ENCODE assay signal across 16 cellular contexts in genomic region chr3:33035596-33035995, GRCh38.
DNase-seq lines count a peak whose midpoint lies in the region; ATAC-seq, FAIRE-seq and TF ChIP-seq lines count a peak whose summit lies in the region.
"Had no signal": no experiment of that assay in that cellular context is flagged by ENCODE, and none has a peak within 500 bp of the region (broad histone marks: within the 10 kb centered on the region; RNA-seq: fewer than 3 reads in every experiment).

No MANE protein-coding gene starts in this region.

- peaks cover 2% of the 10 kb centered on the region; the same call in 1 of the 2 replicates for H3K9me3 ChIP-seq in AG04450 (ENCODE audit: control insufficient read depth, insufficient read depth, low read length)
- H3K9me3 ChIP-seq in GM12878 (replicated peaks; ENCODE audit: control insufficient read depth, insufficient read depth, low read length) = no peaks in the 10 kb centered on the region
- H3K9me3 ChIP-seq in suprapubic skin = no peaks in the 10 kb centered on the region
- H3K9me3 ChIP-seq: vagina had no signal

- TF ChIP-seq RAD21 in Ishikawa (IDR thresholded peaks at IDR 0.05; ENCODE audit: low read depth) (no peak), GM12878 (IDR thresholded peaks at IDR 0.05; ENCODE audit: insufficient read depth, low read depth, low read length) (no peak)

- no peak for TF ChIP-seq EP300 in Ishikawa (IDR thresholded peaks at IDR 0.05; ENCODE audit: borderline replicate concordance)
- no peak for TF ChIP-seq EP300 in GM12878 (IDR thresholded peaks at IDR 0.05; ENCODE audit: borderline replicate concordance in 1 of 2, control insufficient read depth in 1 of 2, low read depth in 2 of 2, low read length in 2 of 2)
- TF ChIP-seq EP300 in suprapubic skin (IDR thresholded peaks at IDR 0.05) = no peak

- H3K4me1 ChIP-seq in GM12878 (ENCODE audit: control insufficient read depth, insufficient read depth, low read length) (no peaks in the 10 kb centered on the region), suprapubic skin (no peaks in the 10 kb centered on the region)
- H3K4me1 ChIP-seq: vagina had no signal

- BruUV-seq in GM12878 (replicated peaks; lab: Mats Ljungman, UMichigan) = no TSS peak

- H3K27ac ChIP-seq in AG04450 (ENCODE audit: low read depth, low read length) (no peak overlapping the region), GM12878 (ENCODE audit: control insufficient read depth, insufficient read depth) (no peak overlapping the region), suprapubic skin (no peak overlapping the region)
- H3K27ac ChIP-seq: vagina had no signal

- no peak for ATAC-seq in GM12878
- no peak for ATAC-seq in GM21515 (IDR thresholded peaks at IDR 0.05; ENCODE audit: unreplicated experiment)
- ATAC-seq: activated naive CD4-positive, alpha-beta T cell treated with anti-CD3 and anti-CD28 coated beads, Interleukin-2, amount 50 U/mL, for 72 hours had no signal

- H2AFZ ChIP-seq in GM12878 (ENCODE audit: control insufficient read depth, low read depth, low read length) = no peak overlapping the region

- no peaks in the 10 kb centered on the region for H3K79me2 ChIP-seq in GM12878 (ENCODE audit: control insufficient read depth, insufficient read depth, low read length)

- RAD21 ChIA-PET in GM12878 (lab: Charles Lee; ENCODE audit: unreplicated experiment) = no interaction called here

- H3K4me2 ChIP-seq in GM12878 (ENCODE audit: control insufficient read depth, insufficient read depth) = no peak overlapping the region

- H3K9ac ChIP-seq in GM12878 (ENCODE audit: control insufficient read depth, insufficient read depth, low read length) = no peak overlapping the region

- no peak overlapping the region for H3K4me3 ChIP-seq in AG04450 (ENCODE audit: low read depth, low read length)
- no peak overlapping the region for H3K4me3 ChIP-seq in GM12878
- no peak overlapping the region for H3K4me3 ChIP-seq in suprapubic skin
- H3K4me3 ChIP-seq: vagina had no signal

- CTCF ChIA-PET in AG04450 (lab: Charles Lee) (interaction anchor here (0.7 to 2.4 kb wide), 2 partner anchors 39 to 69 kb away, joined by 3 to 17 read pairs; no protein-coding TSS in a partner anchor), GM12878 (lab: Yijun Ruan, JAX) (interaction anchor here (0.5 kb wide), 1 partner anchor 341 kb away, joined by 3 read pairs; no protein-coding TSS in a partner anchor)

- H3K27me3 ChIP-seq in AG04450 (ENCODE audit: control insufficient read depth, insufficient read depth, low read length) (no peaks in the 10 kb centered on the region), GM12878 (replicated peaks in 1 of 2; ENCODE audit: control insufficient read depth in 2 of 2, insufficient read depth in 2 of 2, low read length in 1 of 2) (no peaks in the 10 kb centered on the region), suprapubic skin (no peaks in the 10 kb centered on the region)
- H3K27me3 ChIP-seq: vagina had no signal

- no peak for TF ChIP-seq POLR2A in GM12878 (IDR thresholded peaks at IDR 0.05; ENCODE audit: low read depth, low read length)
- no peak for TF ChIP-seq POLR2A in suprapubic skin (IDR thresholded peaks at IDR 0.05)

- TF ChIP-seq CTCF in AG04450 (IDR thresholded peaks at IDR 0.05; ENCODE audit: low read depth, low read length) (no peak), GM12878 (IDR thresholded peaks at IDR 0.05 in 2 of 3, conservative IDR thresholded peaks at IDR 0.05 in 1 of 3; ENCODE audit: control insufficient read depth in 2 of 3, extremely low read depth in 1 of 3, insufficient read depth in 1 of 3, low read depth in 3 of 3, low read length in 3 of 3) (no peak), suprapubic skin (IDR thresholded peaks at IDR 0.05) (no peak)

- intact Hi-C loops in GM12878 (cut with micrococcal nuclease; ENCODE audit: unreplicated experiment) = no loop called here

- WGBS in GM12878 (ENCODE audit: insufficient coverage, insufficient replicate concordance, low lambda C conversion rate, missing lambda C conversion rate) = 99% methylated on average over 3 of the region's 3 CpGs
- 63% methylated on average over 3 of the region's 3 CpGs for WGBS in suprapubic skin

- POLR2A ChIA-PET in AG04450 (lab: Yijun Ruan, JAX) (no interaction called here), GM12878 (lab: Charles Lee) (no interaction called here)

- SMC1A ChIA-PET in GM12878 (lab: Charles Lee; ENCODE audit: uncharacterized antibody, unreplicated experiment) = interaction anchor here (0.9 to 1.5 kb wide), 5 partner anchors 10 to 35 kb away, joined by 3 to 5 read pairs (median 3); no protein-coding TSS in a partner anchor

- H4K20me1 ChIP-seq in GM12878 (ENCODE audit: control insufficient read depth, insufficient read depth) = no peaks in the 10 kb centered on the region

- FAIRE-seq in GM12878 (lab: Jason Lieb, UNC) = peak; percentile 7
- FAIRE-seq: GM19239, TTC549 had no signal

- DNase-seq in AG04450 (ENCODE audit: low read depth, low spot score) (peak; percentile 13), GM12878 (ENCODE audit: low read depth, low spot score) (no peak), glomerular visceral epithelial cell (ENCODE audit: extremely low spot score) (peak; percentile 43), NOMO-1 treated with DMSO at 0.1 percent for 48 hours (lab: John Stamatoyannopoulos, UW; ENCODE audit: unreplicated experiment) (no peak), SIG-M5 (lab: John Stamatoyannopoulos, UW) (no peak), suprapubic skin (ENCODE audit: low spot score in 2 of 2) (no peak)
- DNase-seq: DMS79, H7, NCI-H1048, NCI-H510A had no signal

- peaks cover 0 to 2% of the 10 kb centered on the region in 2 experiments; a peak in 1 of 4 replicates for H3K36me3 ChIP-seq in GM12878 (ENCODE audit: control insufficient read depth in 2 of 2, insufficient read depth in 2 of 2, low read length in 1 of 2)
- H3K36me3 ChIP-seq in suprapubic skin = peaks cover 26% of the 10 kb centered on the region

- in situ Hi-C loops in GM12878 (cut with MboI) = no loop called here

TF ChIP-seq in Ishikawa, 13 proteins besides CTCF, POLR2A, EP300 and RAD21 (continues in another document):
- no peak for TF ChIP-seq EGR1 (IDR thresholded peaks at IDR 0.05)
- peak; percentile 57 for TF ChIP-seq TEAD4 (IDR thresholded peaks at IDR 0.05)
- TF ChIP-seq NFIC (IDR thresholded peaks at IDR 0.05) = no peak
- no peak for TF ChIP-seq TAF1 (IDR thresholded peaks at IDR 0.05; ENCODE audit: low read depth)
- no peak for TF ChIP-seq USF1 (IDR thresholded peaks at IDR 0.05)

TF ChIP-seq in GM12878, 131 proteins besides CTCF, POLR2A, EP300 and RAD21:
- TF ChIP-seq MEF2B (IDR thresholded peaks at IDR 0.05; ENCODE audit: partially characterized antibody, poor library complexity, severe bottlenecking) (no peak), SUZ12 (IDR thresholded peaks at IDR 0.05; ENCODE audit: unreplicated experiment) (no peak), GABPA (IDR thresholded peaks at IDR 0.05; ENCODE audit: low read depth) (no peak), NBN (IDR thresholded peaks at IDR 0.05) (no peak), USF2 (IDR thresholded peaks at IDR 0.05; ENCODE audit: borderline replicate concordance, low read depth, low read length) (no peak), ATF3 (IDR thresholded peaks at IDR 0.05; ENCODE audit: borderline replicate concordance, extremely low read depth, low read depth, low read length) (no peak), EGR1 (IDR thresholded peaks at IDR 0.05; ENCODE audit: borderline replicate concordance in 1 of 2, low read depth in 2 of 2, low read length in 2 of 2) (no peak), E2F8 (IDR thresholded peaks at IDR 0.05; ENCODE audit: low read depth, partially characterized antibody) (no peak), ZBED1 (IDR thresholded peaks at IDR 0.05; ENCODE audit: borderline replicate concordance) (no peak)

Comparison
In these comparisons a context has a peak if more than half of its experiments do, and no peak if none do; other contexts are left out.
1. DNase-seq: peak in AG04450 (single experiment) and glomerular visceral epithelial cell (single experiment); none in GM12878 (single experiment), NOMO-1 treated with DMSO at 0.1 percent for 48 hours (single experiment), SIG-M5 (single experiment) and suprapubic skin (0 of 2).